Comparison of ENCODE assay signal across 26 cellular contexts in genomic region chr6:28436404-28436803, GRCh38.
"Had no signal": no experiment of that assay in that cellular context is flagged by ENCODE, and none has a peak within 500 bp of the region (broad histone marks: within the 10 kb centered on the region; RNA-seq: fewer than 3 reads in every experiment).

No MANE protein-coding gene starts in this region.

- H3K36me3 Mint-ChIP-seq: stimulated activated effector memory CD8-positive, alpha-beta T cell treated with anti-CD3 and anti-CD28 coated beads, Interleukin-12 subunit alpha, Interleukin-12 subunit beta, amount 100 ng/mL, for 72 hours; stimulated activated memory B cell treated with anti-CD40 and anti-IgM and Interleukin-4, amounts not matched to agents 10 μg/mL and 1 μg/mL and 100 μg/mL, for 72 hours had no signal

- H3K36me3 ChIP-seq: suprapubic skin, thoracic aorta, thyroid gland, transverse colon, upper lobe of left lung, upper lobe of right lung, uterus had no signal

- ATAC-seq: stimulated activated effector memory CD8-positive, alpha-beta T cell treated with anti-CD3 and anti-CD28 coated beads, Interleukin-12 subunit alpha, Interleukin-12 subunit beta, amount 100 ng/mL, for 72 hours; stimulated activated memory B cell treated with anti-CD40 and anti-IgM and Interleukin-4, amounts not matched to agents 10 μg/mL and 1 μg/mL and 100 μg/mL, for 72 hours; stimulated activated naive B cell treated with anti-CD40 and anti-IgM and Interleukin-4, amounts not matched to agents 10 μg/mL and 1 μg/mL and 100 μg/mL, for 72 hours; stimulated activated naive CD8-positive, alpha-beta T cell treated with anti-CD3 and anti-CD28 coated beads, Interleukin-15, amount 100 ng/mL, for 72 hours; upper lobe of right lung had no signal

- H3K4me1 ChIP-seq: stomach, suprapubic skin, testis, thyroid gland, tibial artery, tibial nerve, transverse colon, upper lobe of left lung, upper lobe of right lung, uterus, vagina had no signal

- H3K27ac ChIP-seq: stomach, suprapubic skin, testis, thoracic aorta, thyroid gland, tibial artery, tibial nerve, transverse colon, upper lobe of left lung, upper lobe of right lung, uterus, vagina had no signal

- H3K4me1 Mint-ChIP-seq: stimulated activated effector memory CD8-positive, alpha-beta T cell treated with anti-CD3 and anti-CD28 coated beads, Interleukin-12 subunit alpha, Interleukin-12 subunit beta, amount 100 ng/mL, for 72 hours; stimulated activated memory B cell treated with anti-CD40 and anti-IgM and Interleukin-4, amounts not matched to agents 10 μg/mL and 1 μg/mL and 100 μg/mL, for 72 hours; stimulated activated naive B cell treated with anti-CD40 and anti-IgM and Interleukin-4, amounts not matched to agents 10 μg/mL and 1 μg/mL and 100 μg/mL, for 72 hours had no signal

- H3K9me3 Mint-ChIP-seq: stimulated activated effector memory CD8-positive, alpha-beta T cell treated with anti-CD3 and anti-CD28 coated beads, Interleukin-12 subunit alpha, Interleukin-12 subunit beta, amount 100 ng/mL, for 72 hours; stimulated activated memory B cell treated with anti-CD40 and anti-IgM and Interleukin-4, amounts not matched to agents 10 μg/mL and 1 μg/mL and 100 μg/mL, for 72 hours; stimulated activated naive B cell treated with anti-CD40 and anti-IgM and Interleukin-4, amounts not matched to agents 10 μg/mL and 1 μg/mL and 100 μg/mL, for 72 hours; stimulated activated naive CD8-positive, alpha-beta T cell treated with anti-CD3 and anti-CD28 coated beads, Interleukin-15, amount 100 ng/mL, for 72 hours; type B pancreatic cell had no signal

- H3K27ac Mint-ChIP-seq: stimulated activated effector memory CD8-positive, alpha-beta T cell treated with anti-CD3 and anti-CD28 coated beads, Interleukin-12 subunit alpha, Interleukin-12 subunit beta, amount 100 ng/mL, for 72 hours; stimulated activated memory B cell treated with anti-CD40 and anti-IgM and Interleukin-4, amounts not matched to agents 10 μg/mL and 1 μg/mL and 100 μg/mL, for 72 hours; stimulated activated naive B cell treated with anti-CD40 and anti-IgM and Interleukin-4, amounts not matched to agents 10 μg/mL and 1 μg/mL and 100 μg/mL, for 72 hours; type B pancreatic cell had no signal

- H3K4me3 ChIP-seq: stomach, suprapubic skin, testis, thoracic aorta, thyroid gland, tibial artery, tibial nerve, transverse colon, upper lobe of left lung, upper lobe of right lung, uterus, vagina had no signal

- H3K4me3 Mint-ChIP-seq: stimulated activated effector memory CD8-positive, alpha-beta T cell treated with anti-CD3 and anti-CD28 coated beads, Interleukin-12 subunit alpha, Interleukin-12 subunit beta, amount 100 ng/mL, for 72 hours; stimulated activated memory B cell treated with anti-CD40 and anti-IgM and Interleukin-4, amounts not matched to agents 10 μg/mL and 1 μg/mL and 100 μg/mL, for 72 hours; stimulated activated naive B cell treated with anti-CD40 and anti-IgM and Interleukin-4, amounts not matched to agents 10 μg/mL and 1 μg/mL and 100 μg/mL, for 72 hours; stimulated activated naive CD8-positive, alpha-beta T cell treated with anti-CD3 and anti-CD28 coated beads, Interleukin-15, amount 100 ng/mL, for 72 hours; type B pancreatic cell had no signal

- DNase-seq: stimulated activated CD4-positive, alpha-beta T cell treated with anti-CD3 and anti-CD28 coated beads, Interleukin-2, amount 100 ng/mL, for 24 hours; stimulated activated CD4-positive, alpha-beta T cell treated with anti-CD3 and anti-CD28 coated beads, Interleukin-2, amount 100 ng/mL, for 48 hours; stimulated activated CD4-positive, alpha-beta T cell treated with anti-CD3 and anti-CD28 coated beads, Interleukin-4, amount 100 ng/mL, for 1 hour; stimulated activated CD4-positive, alpha-beta T cell treated with anti-CD3 and anti-CD28 coated beads, Interleukin-4, amount 100 ng/mL, for 24 hours; stimulated activated CD4-positive, alpha-beta T cell treated with anti-CD3 and anti-CD28 coated beads, Interleukin-4, amount 100 ng/mL, for 4 hours; stimulated activated CD8-positive, alpha-beta memory T cell treated with anti-CD3 and anti-CD28 coated beads, Interleukin-4, amount 100 ng/mL, for 48 hours; stimulated activated naive B cell treated with anti-CD40 and anti-IgM and Interleukin-4, amounts not matched to agents 10 μg/mL and 1 μg/mL and 100 μg/mL, for 72 hours; stimulated activated naive CD4-positive, alpha-beta T cell; stimulated activated naive CD4-positive, alpha-beta T cell treated with Interleukin-2 at 50 U/mL for 16 hours; stimulated activated naive CD8-positive, alpha-beta T cell treated with anti-CD3 and anti-CD28 coated beads, Interleukin-15, amount 100 ng/mL, for 72 hours; stomach; substantia nigra; testis; thyroid gland; tibial artery; transverse colon; upper lobe of left lung; upper lobe of right lung; uterus had no signal

- H3K27me3 ChIP-seq: stomach, suprapubic skin, testis, thyroid gland, tibial artery, tibial nerve, transverse colon, upper lobe of left lung, upper lobe of right lung, uterus, vagina had no signal

- H3K27me3 Mint-ChIP-seq: stimulated activated naive CD8-positive, alpha-beta T cell treated with anti-CD3 and anti-CD28 coated beads, Interleukin-15, amount 100 ng/mL, for 72 hours; type B pancreatic cell had no signal

- H3K9me3 ChIP-seq: stomach, suprapubic skin, testis, thoracic aorta, thyroid gland, tibial artery, tibial nerve, transverse colon, upper lobe of left lung, upper lobe of right lung, uterus, vagina had no signal
